In the genomic region with DNA sequence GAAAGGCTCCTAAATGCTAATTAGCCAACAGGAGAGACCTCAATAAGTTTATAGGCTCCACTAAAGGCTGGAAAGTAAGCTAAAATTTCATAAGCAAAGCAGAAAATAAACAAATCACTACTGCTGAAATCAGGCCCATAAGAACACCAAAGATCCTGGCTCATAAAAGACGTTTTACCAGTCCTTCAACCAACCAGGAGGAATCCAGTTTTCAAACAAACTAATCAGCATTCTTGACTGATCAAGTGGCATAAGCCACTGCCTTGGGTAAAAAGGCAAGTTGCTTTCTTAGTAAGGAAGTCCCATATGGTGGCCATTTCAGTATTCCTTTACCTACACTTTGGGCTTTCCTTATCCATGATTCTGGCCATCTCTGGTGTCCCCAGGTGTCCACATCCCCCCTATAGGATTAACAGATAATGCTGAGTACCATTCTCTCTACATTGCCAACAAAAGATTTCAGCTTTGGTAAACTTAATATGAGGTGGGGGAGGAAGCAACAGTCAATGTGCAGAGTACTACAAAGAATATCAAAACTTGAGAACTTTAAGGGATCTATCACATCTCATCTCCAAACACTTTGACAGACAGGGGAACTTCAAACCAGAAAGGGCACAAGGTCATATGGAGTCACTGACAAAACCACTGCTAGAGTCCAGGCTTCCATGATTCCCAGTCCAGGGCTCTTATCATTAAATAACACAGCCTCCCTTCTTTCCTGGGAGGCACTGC, we compare ENCODE assay signal across 8 cellular contexts. TPM values are rescaled to one million over a fixed set of nuclear protein-coding genes. Genes with fewer than 3 reads are reported as not detected.
DNase-seq lines count a peak whose midpoint lies in the region; ATAC-seq, FAIRE-seq and TF ChIP-seq lines count a peak whose summit lies in the region.

No MANE protein-coding gene starts in this region.

- no peaks in the 10 kb centered on the region for H3K9me3 Mint-ChIP-seq in CD4-positive, alpha-beta T cell
- H3K9me3 Mint-ChIP-seq in endodermal cell, result no peaks in the 10 kb centered on the region

- H3K36me3 ChIP-seq in OCI-LY1 (ENCODE audit: insufficient read depth, low read length) (no peaks in the 10 kb centered on the region), endodermal cell (ENCODE audit: control insufficient read depth, insufficient read depth, low read length) (no peaks in the 10 kb centered on the region), osteoblast (ENCODE audit: insufficient read depth, low read length) (no peaks in the 10 kb centered on the region)

- peak overlapping the region; percentile 82 for H3K27ac Mint-ChIP-seq in CD4-positive, alpha-beta T cell
- no peak overlapping the region for H3K27ac Mint-ChIP-seq in endodermal cell

- H3K79me2 ChIP-seq in OCI-LY1 (ENCODE audit: insufficient read depth, low read length), result no peaks in the 10 kb centered on the region
- peaks cover 62% of the 10 kb centered on the region for H3K79me2 ChIP-seq in osteoblast (ENCODE audit: insufficient read depth, low read length)

- H2AFZ ChIP-seq in OCI-LY1 (ENCODE audit: low read length) (no peak overlapping the region), osteoblast (ENCODE audit: low read length) (no peak overlapping the region)

- H3K4me2 ChIP-seq in OCI-LY1 (ENCODE audit: low read length), result peak overlapping the region; percentile 72; the same call in 1 of the 2 replicates
- H3K4me2 ChIP-seq in osteoblast (ENCODE audit: insufficient read depth, low read length), result peak overlapping the region; percentile 87

- intact Hi-C loops in CD4-positive, alpha-beta T cell (cut with DNase I, micrococcal nuclease), result loop anchor here (5.0 to 10.0 kb wide), 5 partner anchors 49 to 344 kb away; a partner anchor contains a TSS

- no peak for TF ChIP-seq POLR2A in GM12892 (IDR thresholded peaks at IDR 0.05; ENCODE audit: low read depth, low read length)

- no peaks in the 10 kb centered on the region for H3K27me3 ChIP-seq in CD4-positive, alpha-beta T cell (ENCODE audit: control insufficient read depth, insufficient read depth, low read length)
- H3K27me3 ChIP-seq in OCI-LY1 (ENCODE audit: insufficient read depth, low read length) (no peaks in the 10 kb centered on the region), endodermal cell (ENCODE audit: control insufficient read depth, insufficient read depth, low read length, poor library complexity, severe bottlenecking) (no peaks in the 10 kb centered on the region), osteoblast (ENCODE audit: insufficient read depth, low read length) (no peaks in the 10 kb centered on the region)

- H3K4me3 Mint-ChIP-seq in CD4-positive, alpha-beta T cell, result peak overlapping the region; percentile 95
- peak overlapping the region; percentile 80 for H3K4me3 Mint-ChIP-seq in endodermal cell

- CTCF ChIA-PET in CD4-positive, alpha-beta T cell (lab: Charles Lee), result interaction anchor here (1.3 to 2.8 kb wide), 2 partner anchors 12 to 52 kb away, joined by 3 to 15 read pairs; no protein-coding TSS in a partner anchor

- DNase-seq in CD4-positive, alpha-beta T cell, result no peak
- DNase-seq in endodermal cell (no peak), osteoblast (ENCODE audit: insufficient read length, low spot score, missing footprints) (no peak), HUDEP-2 (lab: John Stamatoyannopoulos, UW; ENCODE audit: unreplicated experiment in 76 of 76) (no peak), hypothalamus (lab: John Stamatoyannopoulos, UW) (no peak), foreskin melanocyte (no peak), GM12892 (ENCODE audit: insufficient read length) (no peak)

- no peak for ATAC-seq in CD4-positive, alpha-beta T cell (ENCODE audit: poor library complexity)

- WGBS in endodermal cell (ENCODE audit: insufficient coverage in 1 of 2, insufficient read length in 1 of 2), 2 experiments, result 50 to 59% methylated on average over 1 of the region's 1 CpG

- H4K20me1 ChIP-seq in OCI-LY1 (ENCODE audit: insufficient read depth, low read length), result no peaks in the 10 kb centered on the region
- H4K20me1 ChIP-seq in osteoblast (ENCODE audit: insufficient read depth, low read length), result peaks cover 42% of the 10 kb centered on the region

- H3K9ac ChIP-seq in OCI-LY1 (ENCODE audit: low read length), result no peak overlapping the region; the same call in 1 of the 2 replicates
- no peak overlapping the region for H3K9ac ChIP-seq in endodermal cell (ENCODE audit: extremely low read depth, low read length, poor library complexity, severe bottlenecking)

- H3K9me2 ChIP-seq in OCI-LY1 (ENCODE audit: low read depth, low read length), result no peaks in the 10 kb centered on the region

- no peaks in the 10 kb centered on the region for H3F3A ChIP-seq in OCI-LY1 (ENCODE audit: insufficient read depth, low read length)

- H3K4me3 ChIP-seq in OCI-LY1 (ENCODE audit: low read depth, low read length, poor library complexity, severe bottlenecking), result peak overlapping the region; percentile 74
- H3K4me3 ChIP-seq in endodermal cell (ENCODE audit: low read length), result peak overlapping the region; percentile 78
- peak overlapping the region; percentile 86 for H3K4me3 ChIP-seq in osteoblast (ENCODE audit: insufficient read depth, low read length)

- TF ChIP-seq CTCF in CD4-positive, alpha-beta T cell (IDR thresholded peaks at IDR 0.05), result no peak
- TF ChIP-seq CTCF in OCI-LY1 (IDR thresholded peaks at IDR 0.05; ENCODE audit: low read length) (no peak), endodermal cell (conservative IDR thresholded peaks at IDR 0.05) (no peak), osteoblast (IDR thresholded peaks at IDR 0.05; ENCODE audit: extremely low read depth, low read depth, low read length) (no peak)

- H3K36me3 Mint-ChIP-seq in CD4-positive, alpha-beta T cell (ENCODE audit: low read depth), result peaks cover 11% of the 10 kb centered on the region
- H3K36me3 Mint-ChIP-seq in endodermal cell (ENCODE audit: low read depth), result no peaks in the 10 kb centered on the region

- POLR2A ChIA-PET in CD4-positive, alpha-beta T cell (lab: Charles Lee), result interaction anchor here (1.1 to 5.5 kb wide), 3 partner anchors 13 to 135 kb away, joined by 3 to 115 read pairs (median 11); a partner anchor contains a TSS

- no peak for FAIRE-seq in GM12892 (lab: Jason Lieb, UNC)

- H3K4me1 Mint-ChIP-seq in CD4-positive, alpha-beta T cell (ENCODE audit: low read depth), result peaks cover 63% of the 10 kb centered on the region
- H3K4me1 Mint-ChIP-seq in endodermal cell, result peaks cover 19% of the 10 kb centered on the region

- H3K4me1 ChIP-seq in OCI-LY1 (ENCODE audit: insufficient read depth, low read length, severe bottlenecking) (peaks cover 16% of the 10 kb centered on the region), endodermal cell (ENCODE audit: control insufficient read depth, insufficient read depth, low read length) (no peaks in the 10 kb centered on the region), osteoblast (ENCODE audit: insufficient read depth, low read length) (peaks cover 17% of the 10 kb centered on the region)

- H3K27me3 Mint-ChIP-seq in CD4-positive, alpha-beta T cell, result no peaks in the 10 kb centered on the region
- no peaks in the 10 kb centered on the region for H3K27me3 Mint-ChIP-seq in endodermal cell (ENCODE audit: insufficient read depth)

- H3K27ac ChIP-seq in CD4-positive, alpha-beta T cell (ENCODE audit: low read depth, low read length), result no peak overlapping the region
- H3K27ac ChIP-seq in OCI-LY1 (ENCODE audit: low read depth, low read length, poor library complexity, severe bottlenecking) (no peak overlapping the region), endodermal cell (ENCODE audit: low read depth, low read length) (no peak overlapping the region), osteoblast (ENCODE audit: low read depth, low read length) (peak overlapping the region; percentile 72)

- H3K9me3 ChIP-seq in CD4-positive, alpha-beta T cell (ENCODE audit: control insufficient read depth, low read length), result no peaks in the 10 kb centered on the region
- H3K9me3 ChIP-seq in OCI-LY1 (ENCODE audit: low read length) (no peaks in the 10 kb centered on the region), endodermal cell (ENCODE audit: control insufficient read depth, low read length) (no peaks in the 10 kb centered on the region), osteoblast (ENCODE audit: low read depth, low read length) (no peaks in the 10 kb centered on the region)

RNA-seq across cellular contexts. Expression of a gene that starts 1.3 kb away (rescaled TPM):
- total RNA-seq in CD4-positive, alpha-beta T cell, result 10 to 100 TPM; 28.5 to 30.5 TPM
- total RNA-seq in endodermal cell (10 to 100 TPM; 10.2 to 11.5 TPM), osteoblast (32.1 and 38.7 TPM in 2 replicates)
- 16.1 TPM for polyA plus RNA-seq in endodermal cell (2013, experiment 1 of 2)
- polyA plus RNA-seq in endodermal cell (2013, experiment 2 of 2), result 14.8 TPM
- 4.8 TPM for polyA plus RNA-seq in GM12892 (2012; ENCODE audit: missing spikeins)

RNA-seq across cellular contexts. Expression of a gene that starts 1.8 kb away (rescaled TPM):
- under 1 TPM in 1 of 2 experiments, not detected in 1; 0.11 TPM for total RNA-seq in CD4-positive, alpha-beta T cell
- 1 to 10 TPM; 2.0 to 2.6 TPM for total RNA-seq in endodermal cell
- polyA plus RNA-seq in endodermal cell (2013, experiment 1 of 2), result 2.2 TPM
- polyA plus RNA-seq in endodermal cell (2013, experiment 2 of 2), result 2.2 TPM
- 1.8 and 2.9 TPM in 2 replicates for total RNA-seq in osteoblast
- 1.0 TPM for polyA plus RNA-seq in GM12892 (2012; ENCODE audit: missing spikeins)
